ENCODE assay signal across 34 cellular contexts in genomic region chr12:119781804-119782203, GRCh38.
A peak's percentile ranks its signal among the peaks of the same experiment; 100 is the strongest.
DNase-seq lines count a peak whose midpoint lies in the region; ATAC-seq and TF ChIP-seq lines count a peak whose summit lies in the region.
"Had no signal": no experiment of that assay in that cellular context is flagged by ENCODE, and none has a peak within 500 bp of the region (broad histone marks: within the 10 kb centered on the region; RNA-seq: fewer than 3 reads in every experiment).

No MANE protein-coding gene starts in this region.

- H3K4me2 ChIP-seq in mammary epithelial cell (ENCODE audit: insufficient read depth, low read depth, low read length), result no peak overlapping the region
- H3K4me2 ChIP-seq: SK-N-SH had no signal

- WGBS in mammary epithelial cell (ENCODE audit: low coverage, missing lambda C conversion rate), result 100% methylated on average over 2 of the region's 2 CpGs

- H3K9ac ChIP-seq in mammary epithelial cell (ENCODE audit: insufficient read depth, low read length), result no peak overlapping the region
- H3K9ac ChIP-seq: SK-N-SH had no signal

- dilution Hi-C loops in mammary epithelial cell (cut with HindIII; ENCODE audit: low sequenced_read_pairs), result no loop called here

- H3K27ac ChIP-seq in mammary epithelial cell (ENCODE audit: insufficient read depth, low read depth, low read length), result no peak overlapping the region
- H3K27ac ChIP-seq: body of pancreas, left lung, right atrium auricular region, RWPE1, testis had no signal

- H3K9me3 ChIP-seq in mammary epithelial cell (replicated peaks; ENCODE audit: insufficient read depth, low read length), result no peaks in the 10 kb centered on the region
- H3K9me3 ChIP-seq: adrenal gland, body of pancreas, left lung, SK-N-SH, testis had no signal

- intact Hi-C loops in mammary epithelial cell (cut with micrococcal nuclease), result no loop called here
- intact Hi-C loops in activated T-helper 1 cell treated with anti-CD3 and anti-CD28 coated beads, Interleukin-12 subunit alpha, Interleukin-12 subunit beta, Interleukin-2, Interleukin-4 antibody, amounts not matched to agents 30 ng/mL and 10 ng/mL and 1 ng/mL, durations not matched to agents 14 hours and 24 hours and 36 hours (cut with micrococcal nuclease), result loop anchor here (5.0 kb wide), 1 partner anchor 120 kb away; no protein-coding TSS in a partner anchor

- no peak overlapping the region for H2AFZ ChIP-seq in mammary epithelial cell (ENCODE audit: low read depth, low read length)

- DNase-seq in GM12865 (ENCODE audit: low read depth), result peak; percentile 40
- DNase-seq in amniotic epithelial cell (ENCODE audit: low read depth), result peak; percentile 3
- no peak for DNase-seq in mammary epithelial cell
- no peak for DNase-seq in activated T-cell treated with anti-CD3 and anti-CD28 coated beads, Interleukin-2, amount 50 U/mL, for 1 hour
- no peak for DNase-seq in activated T-helper 1 cell treated with anti-CD3 and anti-CD28 coated beads, Interleukin-12 subunit alpha, Interleukin-12 subunit beta, Interleukin-2, Interleukin-4 antibody, amounts not matched to agents 30 ng/mL and 10 ng/mL and 1 ng/mL, durations not matched to agents 14 hours and 24 hours and 36 hours (ENCODE audit: low spot score)
- DNase-seq: activated CD4-positive, alpha-beta T cell treated with anti-CD3 and anti-CD28 coated beads, Interleukin-2, amount 50 U/mL, for 48 hours; activated naive CD4-positive, alpha-beta T cell treated with anti-CD3 and anti-CD28 coated beads, Interleukin-2, amount 10 ng/mL, durations not matched to agents 7 days and 5 days; body of pancreas; Calu3; CD4-positive, CD25-positive, alpha-beta regulatory T cell; DMS79; endodermal cell; GDM1; glutamatergic neuron; IMR-90; left lung; mesenchymal stem cell; NCI-H1092 treated with DMSO at 0.1 percent for 48 hours; NCI-H1694 treated with DMSO at 0.1 percent for 48 hours; NCI-H446 treated with DMSO at 0.1 percent for 48 hours; NCI-H82; SK-N-SH; small intestine; stimulated activated naive CD8-positive, alpha-beta T cell treated with anti-CD3 and anti-CD28 coated beads, Interleukin-15, Interleukin-2, amounts not matched to agents 100 U/mL and 50 U/mL, for 24 hours; testis had no signal

- CTCF ChIA-PET in mammary epithelial cell (lab: Charles Lee; ENCODE audit: low non-redundant PET), result no interaction called here

- H3K36me3 ChIP-seq in mammary epithelial cell (ENCODE audit: insufficient read depth, low read length), result peaks cover 4% of the 10 kb centered on the region
- H3K36me3 ChIP-seq: adrenal gland, right atrium auricular region had no signal

- no peaks in the 10 kb centered on the region for H3K4me1 ChIP-seq in mammary epithelial cell (ENCODE audit: insufficient read depth, low read length)
- H3K4me1 ChIP-seq: body of pancreas, left lung, right atrium auricular region, testis had no signal

- in situ Hi-C loops in mammary epithelial cell (cut with MboI; ENCODE audit: low sequenced_read_pairs in 2 of 2), result no loop called here

- ATAC-seq in GM21576 (IDR thresholded peaks at IDR 0.05; ENCODE audit: unreplicated experiment), result peak; percentile 49
- ATAC-seq in HG03439 (IDR thresholded peaks at IDR 0.05; ENCODE audit: unreplicated experiment), result peak; percentile 67
- no peak for ATAC-seq in HG03520 (IDR thresholded peaks at IDR 0.05; ENCODE audit: unreplicated experiment)
- ATAC-seq: activated CD4-positive, CD25-positive, alpha-beta regulatory T cell treated with anti-CD3 and anti-CD28 coated beads, Interleukin-2, amount 50 U/mL, for 24 hours; body of pancreas; left lung; stimulated activated naive CD8-positive, alpha-beta T cell treated with anti-CD3 and anti-CD28 coated beads, Interleukin-15, Interleukin-2, amounts not matched to agents 100 U/mL and 50 U/mL, for 24 hours had no signal

- H3K79me2 ChIP-seq in mammary epithelial cell (ENCODE audit: insufficient read depth, low read length), result no peaks in the 10 kb centered on the region

- H3K4me3 ChIP-seq in GM12865 (ENCODE audit: low read depth, low read length) (no peak overlapping the region), mammary epithelial cell (replicated peaks in 1 of 3; ENCODE audit: insufficient read depth in 1 of 3, low read depth in 2 of 3, low read length in 3 of 3) (no peak overlapping the region)
- H3K4me3 ChIP-seq: adrenal gland, body of pancreas, left lung, right atrium auricular region, testis had no signal

- no peaks in the 10 kb centered on the region for H4K20me1 ChIP-seq in mammary epithelial cell (ENCODE audit: insufficient read depth, low read length)

- H3K4me3 Mint-ChIP-seq in activated T-helper 1 cell treated with anti-CD3 and anti-CD28 coated beads, Interleukin-12 subunit alpha, Interleukin-12 subunit beta, Interleukin-2, Interleukin-4 antibody, amounts not matched to agents 30 ng/mL and 10 ng/mL and 1 ng/mL, durations not matched to agents 14 hours and 24 hours and 36 hours, result no peak overlapping the region
- H3K4me3 Mint-ChIP-seq: activated naive CD4-positive, alpha-beta T cell treated with anti-CD3 and anti-CD28 coated beads, Interleukin-2, amount 10 ng/mL, durations not matched to agents 7 days and 5 days; CD4-positive, CD25-positive, alpha-beta regulatory T cell; dendritic cell treated with granulocyte-macrophage colony-stimulating factor and Interleukin-4, amounts not matched to agents 40 ng/mL and 50 ng/mL, for 4 days; endodermal cell; neural crest cell had no signal

- no peaks in the 10 kb centered on the region for H3K27me3 ChIP-seq in mammary epithelial cell (ENCODE audit: insufficient read depth, low read length)
- H3K27me3 ChIP-seq: adrenal gland, body of pancreas, left lung, right atrium auricular region, testis had no signal

- no TSS peak for BruUV-seq in mammary epithelial cell (replicated peaks; lab: Mats Ljungman, UMichigan)

- TF ChIP-seq CTCF in GM12865 (IDR thresholded peaks at IDR 0.05; ENCODE audit: insufficient read depth, low read depth, low read length, missing control alignments) (no peak), mammary epithelial cell (conservative IDR thresholded peaks at IDR 0.05 in 1 of 2, IDR thresholded peaks at IDR 0.05 in 1 of 2; ENCODE audit: extremely low read depth in 1 of 2, insufficient read depth in 1 of 2, low read depth in 1 of 2, low read length in 2 of 2) (no peak)

- peaks cover 14% of the 10 kb centered on the region for H3K4me1 Mint-ChIP-seq in activated T-helper 1 cell treated with anti-CD3 and anti-CD28 coated beads, Interleukin-12 subunit alpha, Interleukin-12 subunit beta, Interleukin-2, Interleukin-4 antibody, amounts not matched to agents 30 ng/mL and 10 ng/mL and 1 ng/mL, durations not matched to agents 14 hours and 24 hours and 36 hours (ENCODE audit: low read depth)

- H3K27ac Mint-ChIP-seq in activated T-helper 1 cell treated with anti-CD3 and anti-CD28 coated beads, Interleukin-12 subunit alpha, Interleukin-12 subunit beta, Interleukin-2, Interleukin-4 antibody, amounts not matched to agents 30 ng/mL and 10 ng/mL and 1 ng/mL, durations not matched to agents 14 hours and 24 hours and 36 hours, result no peak overlapping the region
- H3K27ac Mint-ChIP-seq: activated naive CD4-positive, alpha-beta T cell treated with anti-CD3 and anti-CD28 coated beads, Interleukin-2, amount 10 ng/mL, durations not matched to agents 7 days and 5 days; dendritic cell treated with granulocyte-macrophage colony-stimulating factor and Interleukin-4, amounts not matched to agents 40 ng/mL and 50 ng/mL, for 4 days; endodermal cell had no signal

- peaks cover 30% of the 10 kb centered on the region for H3K36me3 Mint-ChIP-seq in activated T-helper 1 cell treated with anti-CD3 and anti-CD28 coated beads, Interleukin-12 subunit alpha, Interleukin-12 subunit beta, Interleukin-2, Interleukin-4 antibody, amounts not matched to agents 30 ng/mL and 10 ng/mL and 1 ng/mL, durations not matched to agents 14 hours and 24 hours and 36 hours (ENCODE audit: low read depth)

- H3K9me3 Mint-ChIP-seq in activated T-helper 1 cell treated with anti-CD3 and anti-CD28 coated beads, Interleukin-12 subunit alpha, Interleukin-12 subunit beta, Interleukin-2, Interleukin-4 antibody, amounts not matched to agents 30 ng/mL and 10 ng/mL and 1 ng/mL, durations not matched to agents 14 hours and 24 hours and 36 hours, result no peaks in the 10 kb centered on the region
- H3K9me3 Mint-ChIP-seq: activated naive CD4-positive, alpha-beta T cell treated with anti-CD3 and anti-CD28 coated beads, Interleukin-2, amount 10 ng/mL, durations not matched to agents 7 days and 5 days; dendritic cell treated with granulocyte-macrophage colony-stimulating factor and Interleukin-4, amounts not matched to agents 40 ng/mL and 50 ng/mL, for 4 days; neural crest cell had no signal

- no peaks in the 10 kb centered on the region for H3K27me3 Mint-ChIP-seq in activated T-helper 1 cell treated with anti-CD3 and anti-CD28 coated beads, Interleukin-12 subunit alpha, Interleukin-12 subunit beta, Interleukin-2, Interleukin-4 antibody, amounts not matched to agents 30 ng/mL and 10 ng/mL and 1 ng/mL, durations not matched to agents 14 hours and 24 hours and 36 hours (ENCODE audit: insufficient read depth)
- H3K27me3 Mint-ChIP-seq: activated naive CD4-positive, alpha-beta T cell treated with anti-CD3 and anti-CD28 coated beads, Interleukin-2, amount 10 ng/mL, durations not matched to agents 7 days and 5 days; CD4-positive, CD25-positive, alpha-beta regulatory T cell; dendritic cell treated with granulocyte-macrophage colony-stimulating factor and Interleukin-4, amounts not matched to agents 40 ng/mL and 50 ng/mL, for 4 days had no signal

Comparison
In these comparisons a context has a peak if more than half of its experiments do, and no peak if none do; other contexts are left out.
1. DNase-seq: peak in GM12865 (single experiment) and amniotic epithelial cell (single experiment); none in mammary epithelial cell (single experiment), activated T-cell treated with anti-CD3 and anti-CD28 coated beads, Interleukin-2, amount 50 U/mL, for 1 hour (single experiment) and activated T-helper 1 cell treated with anti-CD3 and anti-CD28 coated beads, Interleukin-12 subunit alpha, Interleukin-12 subunit beta, Interleukin-2, Interleukin-4 antibody, amounts not matched to agents 30 ng/mL and 10 ng/mL and 1 ng/mL, durations not matched to agents 14 hours and 24 hours and 36 hours (single experiment).